In genomic region chr17:17754719-17755686, GRCh38 we compare ENCODE assay signal across 17 cellular contexts.
DNase-seq lines count a peak whose midpoint lies in the region; ATAC-seq, FAIRE-seq and TF ChIP-seq lines count a peak whose summit lies in the region.
"Had no signal": no experiment of that assay in that cellular context is flagged by ENCODE, and none has a peak within 500 bp of the region (broad histone marks: within the 10 kb centered on the region; RNA-seq: fewer than 3 reads in every experiment).

No MANE protein-coding gene starts in this region.

- no peak for FAIRE-seq in kidney (lab: Jason Lieb, UNC)
- FAIRE-seq: endothelial cell of umbilical vein, urothelium cell line had no signal

- H3K4me3 ChIP-seq in kidney (ENCODE audit: low read length in 2 of 2) = no peak overlapping the region

- intact Hi-C loops in activated B cell treated with CpG ODN at 0.5 μM for 24 hours (cut with micrococcal nuclease) = loop anchor here (5.0 to 10.0 kb wide), 2 partner anchors 332 to 770 kb away; partner anchors contain the start of gene DRG2
- intact Hi-C loops in kidney (cut with DNase I) = no loop called here

- POLR2A ChIA-PET in activated CD4-positive, alpha-beta T cell treated with anti-CD3 and anti-CD28 coated beads, Interleukin-2, amount 10 ng/mL, durations not matched to agents 7 days and 5 days (lab: Charles Lee) = no interaction called here
- POLR2A ChIA-PET in activated B cell treated with CpG ODN at 0.5 μM for 24 hours (lab: Charles Lee) = interaction anchor here (0.6 to 2.3 kb wide), 4 partner anchors 71 to 217 kb away, joined by 3 to 6 read pairs (median 4); partner anchors contain the start of genes DRC3 and TOM1L2

- TF ChIP-seq CTCF in activated B cell treated with CpG ODN at 0.5 μM for 24 hours (IDR thresholded peaks at IDR 0.05) = no peak
- TF ChIP-seq CTCF in kidney (IDR thresholded peaks at IDR 0.05; ENCODE audit: borderline replicate concordance, extremely low read depth, insufficient read depth) = no peak
- no peak for TF ChIP-seq CTCF in GM13977 (IDR thresholded peaks at IDR 0.05; ENCODE audit: extremely low read depth, insufficient read depth, missing control alignments)

- DNase-seq in activated CD4-positive, alpha-beta T cell treated with anti-CD3 and anti-CD28 coated beads, Interleukin-2, amount 10 ng/mL, durations not matched to agents 7 days and 5 days = no peak
- no peak for DNase-seq in activated CD4-positive, alpha-beta T cell treated with anti-CD3 and anti-CD28 coated beads, Interleukin-2, amount 50 U/mL, for 1 hour
- DNase-seq in activated B cell treated with CpG ODN at 0.5 μM for 24 hours = no peak
- DNase-seq in kidney = peak; percentile 64
- DNase-seq in stimulated activated naive B cell treated with anti-CD40 and anti-IgM and Interleukin-4, amounts not matched to agents 10 μg/mL and 1 μg/mL and 100 μg/mL, for 72 hours = no peak
- no peak for DNase-seq in GM13977 (ENCODE audit: low spot score)
- DNase-seq: activated CD4-positive, alpha-beta T cell treated with anti-CD3 and anti-CD28 coated beads for 1 hour; activated T-cell treated with anti-CD3 and anti-CD28 coated beads, Interleukin-2, amount 50 U/mL, for 1 hour; NCI-H1694 treated with DMSO at 0.1 percent for 48 hours; NCI-H774; stimulated activated CD4-positive, alpha-beta T cell treated with anti-CD3 and anti-CD28 coated beads, Interleukin-2, amount 100 ng/mL, for 24 hours; stimulated activated CD8-positive, alpha-beta memory T cell treated with anti-CD3 and anti-CD28 coated beads, Interleukin-4, amount 100 ng/mL, for 48 hours had no signal

- in situ Hi-C loops in GM13977 (cut with MboI; ENCODE audit: low pct_unique_long_range_greater_than_20kb, low sequenced_read_pairs, unreplicated experiment) = no loop called here

- peaks cover 12% of the 10 kb centered on the region for H3K36me3 Mint-ChIP-seq in activated CD4-positive, alpha-beta T cell treated with anti-CD3 and anti-CD28 coated beads, Interleukin-2, amount 10 ng/mL, durations not matched to agents 7 days and 5 days (ENCODE audit: low read depth)
- H3K36me3 Mint-ChIP-seq in activated B cell treated with CpG ODN at 0.5 μM for 24 hours (ENCODE audit: low read depth) = peaks cover 1% of the 10 kb centered on the region
- peaks cover 7 to 17% of the 10 kb centered on the region in 2 donors for H3K36me3 Mint-ChIP-seq in stimulated activated naive B cell treated with anti-CD40 and anti-IgM and Interleukin-4, amounts not matched to agents 10 μg/mL and 1 μg/mL and 100 μg/mL, for 72 hours

- no peak overlapping the region for H3K27ac ChIP-seq in kidney (ENCODE audit: low read depth in 2 of 2, low read length in 2 of 2)
- H3K27ac ChIP-seq: KMS-11 had no signal

- ATAC-seq in activated B cell treated with CpG ODN at 0.5 μM for 24 hours (ENCODE audit: low read depth) = no peak
- no peak for ATAC-seq in stimulated activated naive B cell treated with anti-CD40 and anti-IgM and Interleukin-4, amounts not matched to agents 10 μg/mL and 1 μg/mL and 100 μg/mL, for 72 hours (replicated peaks)
- ATAC-seq in HG02623 (IDR thresholded peaks at IDR 0.05; ENCODE audit: unreplicated experiment) = no peak
- ATAC-seq in GM21576 (IDR thresholded peaks at IDR 0.05; ENCODE audit: unreplicated experiment) = no peak

- H3K4me1 ChIP-seq in kidney (ENCODE audit: control insufficient read depth in 1 of 2, insufficient read depth in 1 of 2, low read depth in 1 of 2, low read length in 2 of 2) = peaks cover 8 to 23% of the 10 kb centered on the region in 2 donors

- no peaks in the 10 kb centered on the region for H3K9me3 Mint-ChIP-seq in activated CD4-positive, alpha-beta T cell treated with anti-CD3 and anti-CD28 coated beads, Interleukin-2, amount 10 ng/mL, durations not matched to agents 7 days and 5 days
- no peaks in the 10 kb centered on the region for H3K9me3 Mint-ChIP-seq in activated B cell treated with CpG ODN at 0.5 μM for 24 hours
- H3K9me3 Mint-ChIP-seq in stimulated activated naive B cell treated with anti-CD40 and anti-IgM and Interleukin-4, amounts not matched to agents 10 μg/mL and 1 μg/mL and 100 μg/mL, for 72 hours = no peaks in the 10 kb centered on the region

- H3K36me3 ChIP-seq in kidney (ENCODE audit: control insufficient read depth in 1 of 2, insufficient read depth in 2 of 2, low read length in 2 of 2) = no peaks in the 10 kb centered on the region

- H3K27ac Mint-ChIP-seq in activated CD4-positive, alpha-beta T cell treated with anti-CD3 and anti-CD28 coated beads, Interleukin-2, amount 10 ng/mL, durations not matched to agents 7 days and 5 days = peak overlapping the region; percentile 13
- peak overlapping the region; percentile 46 for H3K27ac Mint-ChIP-seq in activated B cell treated with CpG ODN at 0.5 μM for 24 hours
- peak overlapping the region; percentile 48 for H3K27ac Mint-ChIP-seq in stimulated activated naive B cell treated with anti-CD40 and anti-IgM and Interleukin-4, amounts not matched to agents 10 μg/mL and 1 μg/mL and 100 μg/mL, for 72 hours

- no peaks in the 10 kb centered on the region for H3K27me3 Mint-ChIP-seq in activated CD4-positive, alpha-beta T cell treated with anti-CD3 and anti-CD28 coated beads, Interleukin-2, amount 10 ng/mL, durations not matched to agents 7 days and 5 days
- H3K27me3 Mint-ChIP-seq in activated B cell treated with CpG ODN at 0.5 μM for 24 hours = no peaks in the 10 kb centered on the region
- H3K27me3 Mint-ChIP-seq in stimulated activated naive B cell treated with anti-CD40 and anti-IgM and Interleukin-4, amounts not matched to agents 10 μg/mL and 1 μg/mL and 100 μg/mL, for 72 hours = no peaks in the 10 kb centered on the region

- H3K9me3 ChIP-seq in kidney (ENCODE audit: control insufficient read depth in 1 of 2, low read length in 2 of 2) = no peaks in the 10 kb centered on the region

- no peak overlapping the region for H3K4me3 Mint-ChIP-seq in activated CD4-positive, alpha-beta T cell treated with anti-CD3 and anti-CD28 coated beads, Interleukin-2, amount 10 ng/mL, durations not matched to agents 7 days and 5 days
- H3K4me3 Mint-ChIP-seq in activated B cell treated with CpG ODN at 0.5 μM for 24 hours = no peak overlapping the region
- no peak overlapping the region for H3K4me3 Mint-ChIP-seq in stimulated activated naive B cell treated with anti-CD40 and anti-IgM and Interleukin-4, amounts not matched to agents 10 μg/mL and 1 μg/mL and 100 μg/mL, for 72 hours

- peaks cover 72% of the 10 kb centered on the region for H3K4me1 Mint-ChIP-seq in activated CD4-positive, alpha-beta T cell treated with anti-CD3 and anti-CD28 coated beads, Interleukin-2, amount 10 ng/mL, durations not matched to agents 7 days and 5 days
- H3K4me1 Mint-ChIP-seq in activated B cell treated with CpG ODN at 0.5 μM for 24 hours = peaks cover 84% of the 10 kb centered on the region
- H3K4me1 Mint-ChIP-seq in stimulated activated naive B cell treated with anti-CD40 and anti-IgM and Interleukin-4, amounts not matched to agents 10 μg/mL and 1 μg/mL and 100 μg/mL, for 72 hours = peaks cover 62 to 87% of the 10 kb centered on the region in 2 donors

- CTCF ChIA-PET in activated CD4-positive, alpha-beta T cell treated with anti-CD3 and anti-CD28 coated beads, Interleukin-2, amount 10 ng/mL, durations not matched to agents 7 days and 5 days (lab: Charles Lee) = interaction anchor here (1.1 kb wide), 1 partner anchor 15 kb away, joined by 4 read pairs; no protein-coding TSS in a partner anchor
- CTCF ChIA-PET in activated B cell treated with CpG ODN at 0.5 μM for 24 hours (lab: Charles Lee) = interaction anchor here (0.8 kb wide), 1 partner anchor 35 kb away, joined by 3 read pairs; no protein-coding TSS in a partner anchor

- no peak overlapping the region for H3K9ac ChIP-seq in kidney (ENCODE audit: low read length in 2 of 2)
- H3K9ac ChIP-seq: KMS-11 had no signal
